Comparison of ENCODE assay signal across 15 cellular contexts in genomic region chr3:111315911-111316310, GRCh38.
DNase-seq lines count a peak whose midpoint lies in the region; FAIRE-seq and TF ChIP-seq lines count a peak whose summit lies in the region.
"Had no signal": no experiment of that assay in that cellular context is flagged by ENCODE, and none has a peak within 500 bp of the region (broad histone marks: within the 10 kb centered on the region; RNA-seq: fewer than 3 reads in every experiment).

No MANE protein-coding gene starts in this region.

- CTCF ChIA-PET in activated CD4-positive, alpha-beta memory T cell treated with anti-CD3 and anti-CD28 coated beads, Interleukin-2, amount 10 ng/mL, durations not matched to agents 7 days and 5 days (lab: Charles Lee): no interaction called here

- no peak for TF ChIP-seq CTCF in astrocyte (IDR thresholded peaks at IDR 0.05; ENCODE audit: insufficient read depth, low read depth, low read length)

- H3K23ac ChIP-seq in mesenchymal stem cell (ENCODE audit: low read length in 2 of 2): no peak overlapping the region

- H3K4ac ChIP-seq in mesenchymal stem cell (ENCODE audit: low read depth in 1 of 2, low read length in 2 of 2): no peak overlapping the region

- no peak overlapping the region for H3K9ac ChIP-seq in astrocyte (ENCODE audit: low read length)
- no peak overlapping the region for H3K9ac ChIP-seq in mesenchymal stem cell (ENCODE audit: low read length)

- H2BK120ac ChIP-seq in mesenchymal stem cell (ENCODE audit: low read depth, low read length): no peak overlapping the region

- DNase-seq in COLO829 (ENCODE audit: low spot score): peak; percentile 23
- DNase-seq in NCI-H146 (lab: John Stamatoyannopoulos, UW): peak; percentile 76
- DNase-seq in astrocyte (ENCODE audit: low read depth): peak; percentile 78
- peak; percentile 63 for DNase-seq in mesenchymal stem cell
- DNase-seq in activated CD4-positive, CD25-positive, alpha-beta regulatory T cell treated with anti-CD3 and anti-CD28 coated beads, Interleukin-2, amount 50 U/mL, for 72 hours: no peak
- DNase-seq in activated CD4-positive, alpha-beta memory T cell treated with anti-CD3 and anti-CD28 coated beads, Interleukin-2, amount 10 ng/mL, durations not matched to agents 7 days and 5 days: no peak
- no peak for DNase-seq in SK-N-DZ (ENCODE audit: low spot score)
- DNase-seq in anterior cingulate cortex (lab: John Stamatoyannopoulos, UW): no peak
- DNase-seq: activated CD4-positive, CD25-positive, alpha-beta regulatory T cell; activated T-cell treated with anti-CD3 and anti-CD28 coated beads, Interleukin-2, amount 50 U/mL, for 4 hours; CD4-positive, alpha-beta T cell; GOT3; SHP77 treated with DMSO at 0.1 percent for 48 hours had no signal

- no peaks in the 10 kb centered on the region for H3K36me3 Mint-ChIP-seq in astrocyte (ENCODE audit: low read depth, unreplicated experiment)
- no peaks in the 10 kb centered on the region for H3K36me3 Mint-ChIP-seq in activated CD4-positive, alpha-beta memory T cell treated with anti-CD3 and anti-CD28 coated beads, Interleukin-2, amount 10 ng/mL, durations not matched to agents 7 days and 5 days (ENCODE audit: low read depth)

- POLR2A ChIA-PET in activated CD4-positive, alpha-beta memory T cell treated with anti-CD3 and anti-CD28 coated beads, Interleukin-2, amount 10 ng/mL, durations not matched to agents 7 days and 5 days (lab: Charles Lee): no interaction called here

- peaks cover 19% of the 10 kb centered on the region for H3K4me1 ChIP-seq in astrocyte (ENCODE audit: insufficient read depth, low read length)
- H3K4me1 ChIP-seq in mesenchymal stem cell (ENCODE audit: control insufficient read depth, insufficient read depth, low read depth, low read length): no peaks in the 10 kb centered on the region

- no peak overlapping the region for H3K27ac ChIP-seq in astrocyte (ENCODE audit: low read depth, low read length)
- H3K27ac ChIP-seq in mesenchymal stem cell (ENCODE audit: low read length, poor library complexity, severe bottlenecking): peak overlapping the region; percentile 38
- H3K27ac ChIP-seq: cardiac muscle cell had no signal

- H3K18ac ChIP-seq in mesenchymal stem cell (ENCODE audit: low read depth in 1 of 2, low read length in 2 of 2): no peak overlapping the region

- H3K27me3 ChIP-seq in astrocyte (ENCODE audit: insufficient read depth, low read length) (no peaks in the 10 kb centered on the region), mesenchymal stem cell (ENCODE audit: control insufficient read depth in 1 of 2, insufficient read depth in 1 of 2, low read length in 2 of 2) (no peaks in the 10 kb centered on the region)
- H3K27me3 ChIP-seq: cardiac muscle cell had no signal

- H4K8ac ChIP-seq in mesenchymal stem cell (ENCODE audit: low read length): no peak overlapping the region

- H2BK12ac ChIP-seq in mesenchymal stem cell (ENCODE audit: low read length in 2 of 2): no peak overlapping the region

- no peaks in the 10 kb centered on the region for H3K79me2 ChIP-seq in astrocyte (ENCODE audit: insufficient read depth, low read length)

- no peaks in the 10 kb centered on the region for H3K79me1 ChIP-seq in mesenchymal stem cell (replicated peaks; ENCODE audit: low read length, poor library complexity, severe bottlenecking)

- no peaks in the 10 kb centered on the region for H3K9me3 Mint-ChIP-seq in astrocyte (ENCODE audit: unreplicated experiment)
- H3K9me3 Mint-ChIP-seq in activated CD4-positive, alpha-beta memory T cell treated with anti-CD3 and anti-CD28 coated beads, Interleukin-2, amount 10 ng/mL, durations not matched to agents 7 days and 5 days: peaks cover 5% of the 10 kb centered on the region
- H3K9me3 Mint-ChIP-seq: activated T-cell treated with anti-CD3 and anti-CD28 coated beads, Interleukin-2, amount 50 U/mL, for 4 hours had no signal

- H3K4me3 ChIP-seq in astrocyte (ENCODE audit: insufficient read depth, low read depth, low read length) (no peak overlapping the region), mesenchymal stem cell (ENCODE audit: insufficient read depth in 1 of 2, low read depth in 1 of 2, low read length in 2 of 2) (no peak overlapping the region)
- H3K4me3 ChIP-seq: cardiac muscle cell had no signal

- WGBS in mesenchymal stem cell: 87% methylated on average over 3 of the region's 4 CpGs

- no peaks in the 10 kb centered on the region for H3K36me3 ChIP-seq in astrocyte (ENCODE audit: insufficient read depth, low read length)
- no peaks in the 10 kb centered on the region for H3K36me3 ChIP-seq in mesenchymal stem cell (ENCODE audit: control insufficient read depth in 1 of 2, insufficient read depth in 2 of 2, low read depth in 1 of 2, low read length in 2 of 2)
- H3K36me3 ChIP-seq: cardiac muscle cell had no signal

- no peak overlapping the region for H4K91ac ChIP-seq in mesenchymal stem cell (ENCODE audit: low read length)

- peaks cover 21% of the 10 kb centered on the region for H3K4me1 Mint-ChIP-seq in astrocyte (ENCODE audit: low read depth, unreplicated experiment)
- H3K4me1 Mint-ChIP-seq in activated CD4-positive, alpha-beta memory T cell treated with anti-CD3 and anti-CD28 coated beads, Interleukin-2, amount 10 ng/mL, durations not matched to agents 7 days and 5 days: peaks cover 29% of the 10 kb centered on the region
- H3K4me1 Mint-ChIP-seq: neural crest cell had no signal

- H3K14ac ChIP-seq in mesenchymal stem cell (ENCODE audit: low read length in 2 of 2): no peak overlapping the region

- H2AFZ ChIP-seq in astrocyte (ENCODE audit: low read depth, low read length) (no peak overlapping the region), mesenchymal stem cell (ENCODE audit: low read depth, low read length) (no peak overlapping the region)

- H3K4me2 ChIP-seq in astrocyte (ENCODE audit: low read length) (peak overlapping the region; percentile 20), mesenchymal stem cell (ENCODE audit: low read length, poor library complexity, severe bottlenecking) (no peak overlapping the region)

- H3K27me3 Mint-ChIP-seq in astrocyte (ENCODE audit: low read depth, unreplicated experiment): no peaks in the 10 kb centered on the region
- no peaks in the 10 kb centered on the region for H3K27me3 Mint-ChIP-seq in activated CD4-positive, alpha-beta memory T cell treated with anti-CD3 and anti-CD28 coated beads, Interleukin-2, amount 10 ng/mL, durations not matched to agents 7 days and 5 days
- H3K27me3 Mint-ChIP-seq: CD4-positive, alpha-beta T cell had no signal

- no peak for FAIRE-seq in astrocyte (lab: Jason Lieb, UNC)

- H2BK5ac ChIP-seq in mesenchymal stem cell (ENCODE audit: low read depth, low read length, poor library complexity, severe bottlenecking): no peak overlapping the region

- no peak overlapping the region for H3K27ac Mint-ChIP-seq in astrocyte (ENCODE audit: unreplicated experiment)
- no peak overlapping the region for H3K27ac Mint-ChIP-seq in activated CD4-positive, alpha-beta memory T cell treated with anti-CD3 and anti-CD28 coated beads, Interleukin-2, amount 10 ng/mL, durations not matched to agents 7 days and 5 days
- H3K27ac Mint-ChIP-seq: CD4-positive, alpha-beta T cell had no signal

- H2AK5ac ChIP-seq in mesenchymal stem cell (ENCODE audit: low read length, severe bottlenecking): no peak overlapping the region

- H2BK15ac ChIP-seq in mesenchymal stem cell (ENCODE audit: low read depth, poor library complexity, severe bottlenecking): no peak overlapping the region

- no peaks in the 10 kb centered on the region for H4K20me1 ChIP-seq in astrocyte (ENCODE audit: insufficient read depth, low read length)

- H3K9me3 ChIP-seq in astrocyte (ENCODE audit: insufficient read depth, low read depth, low read length): no peaks in the 10 kb centered on the region
- no peaks in the 10 kb centered on the region for H3K9me3 ChIP-seq in mesenchymal stem cell (ENCODE audit: control insufficient read depth, low read length)

- no peak overlapping the region for H3K4me3 Mint-ChIP-seq in astrocyte (ENCODE audit: unreplicated experiment)
- no peak overlapping the region for H3K4me3 Mint-ChIP-seq in activated CD4-positive, alpha-beta memory T cell treated with anti-CD3 and anti-CD28 coated beads, Interleukin-2, amount 10 ng/mL, durations not matched to agents 7 days and 5 days
- H3K4me3 Mint-ChIP-seq: activated T-cell treated with anti-CD3 and anti-CD28 coated beads, Interleukin-2, amount 50 U/mL, for 4 hours; CD4-positive, alpha-beta T cell; neural crest cell had no signal

Comparison
In these comparisons a context has a peak if more than half of its experiments do, and no peak if none do; other contexts are left out.
1. DNase-seq: peak in COLO829 (single experiment), NCI-H146 (single experiment), astrocyte (single experiment) and mesenchymal stem cell (single experiment); none in activated CD4-positive, CD25-positive, alpha-beta regulatory T cell treated with anti-CD3 and anti-CD28 coated beads, Interleukin-2, amount 50 U/mL, for 72 hours (single experiment), activated CD4-positive, alpha-beta memory T cell treated with anti-CD3 and anti-CD28 coated beads, Interleukin-2, amount 10 ng/mL, durations not matched to agents 7 days and 5 days (single experiment), SK-N-DZ (single experiment) and anterior cingulate cortex (0 of 58).